8 cellular contexts compared by ENCODE assay signal in genomic region chr4:69317669-69318298, GRCh38. TPM values are rescaled to one million over a fixed set of nuclear protein-coding genes. Genes with fewer than 3 reads are reported as not detected.
DNase-seq lines count a peak whose midpoint lies in the region; ATAC-seq, FAIRE-seq and TF ChIP-seq lines count a peak whose summit lies in the region.
"Not testable (repeated sequence)": the region's sequence is repeated elsewhere in the genome, so short reads cannot be mapped to it uniquely, and the experiment has no call there.

No MANE protein-coding gene starts in this region.

- DNase-seq in AG10803 (ENCODE audit: low read depth); GM18507 (ENCODE audit: extremely low spot score, insufficient read length, low read depth); SK-N-MC (ENCODE audit: low read depth, low spot score); right atrium auricular region (ENCODE audit: low spot score): not testable (repeated sequence)
- DNase-seq in NB4 (ENCODE audit: low read depth) (peak; percentile 55), brain microvascular endothelial cell (peak; percentile 11), pancreas (peak in 3 of 6 donors; percentile 12 to 62 (median 29))

- in situ Hi-C loops in brain microvascular endothelial cell (cut with HindIII; ENCODE audit: low pct_ligation_motif_present, low sequenced_read_pairs), result not testable (repeated sequence)

- H3K4me1 ChIP-seq in right atrium auricular region, result not testable (repeated sequence)
- H3K4me1 ChIP-seq in pancreas, result peaks cover 8 to 16% (median 10%) of the 10 kb centered on the region in 3 donors

- not testable (repeated sequence) for TF ChIP-seq POLR2A in NB4 (IDR thresholded peaks at IDR 0.05; ENCODE audit: extremely low read depth, insufficient read length)

- 7 to 8% methylated on average over 3 of the region's 3 CpGs for WGBS in pancreas, 2 donors

- H3K4me3 ChIP-seq in AG10803 (ENCODE audit: low read length); NB4 (ENCODE audit: low read depth, low read length); brain microvascular endothelial cell (ENCODE audit: low read depth, low read length); right atrium auricular region; pancreas: not testable (repeated sequence)
- H3K4me3 ChIP-seq in SK-N-MC, result peak overlapping the region; percentile 36

- H3K27me3 ChIP-seq in brain microvascular endothelial cell (replicated peaks); right atrium auricular region; pancreas: not testable (repeated sequence)

- H3K27ac ChIP-seq in SK-N-MC, brain microvascular endothelial cell, right atrium auricular region, pancreas: not testable (repeated sequence)

- FAIRE-seq in GM18507 (lab: Jason Lieb, UNC), result peak; percentile 59
- FAIRE-seq in pancreas (lab: Jason Lieb, UNC), result not testable (repeated sequence)

- ATAC-seq in HG02798 (IDR thresholded peaks at IDR 0.05; ENCODE audit: poor library complexity, unreplicated experiment), result peak; percentile 62
- ATAC-seq in pancreas, result peak; percentile 39 to 82 (median 76)

- intact Hi-C loops in pancreas (cut with DNase I), result not testable (repeated sequence)

- TF ChIP-seq CTCF in AG10803 (conservative IDR thresholded peaks at IDR 0.05; ENCODE audit: low read length) (peak; percentile 28), NB4 (IDR thresholded peaks at IDR 0.05; ENCODE audit: low read depth, low read length) (peak; percentile 48), brain microvascular endothelial cell (IDR thresholded peaks at IDR 0.05; ENCODE audit: low read depth, low read length, missing control alignments) (peak; percentile 75), right atrium auricular region (IDR thresholded peaks at IDR 0.05) (peak; percentile 25 to 58), pancreas (IDR thresholded peaks at IDR 0.05) (peak; percentile 32 to 64 (median 50))

- H3K36me3 ChIP-seq in SK-N-MC (ENCODE audit: insufficient read depth, low read length); brain microvascular endothelial cell (replicated peaks); right atrium auricular region; pancreas: not testable (repeated sequence)

- H3K9ac ChIP-seq in SK-N-MC (ENCODE audit: insufficient read length), result not testable (repeated sequence)

- not testable (repeated sequence) for H3K9me3 ChIP-seq in SK-N-MC (ENCODE audit: low read depth, low read length); right atrium auricular region; pancreas

RNA-seq across cellular contexts. Expression of gene UGT2B28, which starts 37.5 kb away (rescaled TPM):
- total RNA-seq in right atrium auricular region (not detected), pancreas (under 1 TPM in 1 of 6 donors, not detected in 5; 0.08 TPM)
- not detected for polyA plus RNA-seq in pancreas
